In genomic region chr11:47768090-47768620, GRCh38 we compare ENCODE assay signal across 8 cellular contexts. TPM values are rescaled to one million over a fixed set of nuclear protein-coding genes. Genes with fewer than 3 reads are reported as not detected.
DNase-seq lines count a peak whose midpoint lies in the region; ATAC-seq, FAIRE-seq and TF ChIP-seq lines count a peak whose summit lies in the region.

No MANE protein-coding gene starts in this region.

- peak overlapping the region; percentile 82 for H3K4me3 ChIP-seq in CD4-positive, CD25-positive, alpha-beta regulatory T cell (ENCODE audit: low read depth, low read length)
- peak overlapping the region; percentile 88 for H3K4me3 ChIP-seq in OCI-LY1 (ENCODE audit: low read depth, low read length, poor library complexity, severe bottlenecking)
- H3K4me3 ChIP-seq in adipocyte (ENCODE audit: low read length), result peak overlapping the region; percentile 97
- peak overlapping the region; percentile 31 for H3K4me3 ChIP-seq in cardiac muscle cell

- no peaks in the 10 kb centered on the region for H4K20me1 ChIP-seq in OCI-LY1 (ENCODE audit: insufficient read depth, low read length)

- peak overlapping the region; percentile 99 for H3K27ac ChIP-seq in CD4-positive, CD25-positive, alpha-beta regulatory T cell (ENCODE audit: insufficient read depth, low read length, poor library complexity, severe bottlenecking)
- peak overlapping the region; percentile 94 for H3K27ac ChIP-seq in OCI-LY1 (ENCODE audit: low read depth, low read length, poor library complexity, severe bottlenecking)
- peak overlapping the region; percentile 99 for H3K27ac ChIP-seq in cardiac muscle cell

- H3K27ac Mint-ChIP-seq in CD4-positive, CD25-positive, alpha-beta regulatory T cell, result peak overlapping the region; percentile 99 to 100 (median 100)

- peaks cover 38% of the 10 kb centered on the region for H3K4me1 ChIP-seq in CD4-positive, CD25-positive, alpha-beta regulatory T cell (ENCODE audit: control insufficient read depth, insufficient read depth, low read length, poor library complexity, severe bottlenecking)
- H3K4me1 ChIP-seq in OCI-LY1 (ENCODE audit: insufficient read depth, low read length, severe bottlenecking) (peaks cover 23% of the 10 kb centered on the region), adipocyte (ENCODE audit: control insufficient read depth, insufficient read depth, low read length) (peaks cover 20% of the 10 kb centered on the region), cardiac muscle cell (ENCODE audit: low read depth) (peaks cover 25% of the 10 kb centered on the region)

- peak overlapping the region; percentile 86 to 98 (median 95) for H3K4me3 Mint-ChIP-seq in CD4-positive, CD25-positive, alpha-beta regulatory T cell

- H2AFZ ChIP-seq in OCI-LY1 (ENCODE audit: low read length), result no peak overlapping the region

- no peaks in the 10 kb centered on the region for H3K27me3 ChIP-seq in CD4-positive, CD25-positive, alpha-beta regulatory T cell (ENCODE audit: control insufficient read depth, insufficient read depth, low read length)
- no peaks in the 10 kb centered on the region for H3K27me3 ChIP-seq in OCI-LY1 (ENCODE audit: insufficient read depth, low read length)
- H3K27me3 ChIP-seq in adipocyte (replicated peaks; ENCODE audit: control insufficient read depth, insufficient read depth, low read length), result no peaks in the 10 kb centered on the region
- H3K27me3 ChIP-seq in cardiac muscle cell, result no peaks in the 10 kb centered on the region

- H3K27me3 Mint-ChIP-seq in CD4-positive, CD25-positive, alpha-beta regulatory T cell, result peaks cover 5% of the 10 kb centered on the region

- DNase-seq in CD4-positive, CD25-positive, alpha-beta regulatory T cell, result peak in 1 of 3 donors; percentile 62
- DNase-seq in HTR-8/SVneo (ENCODE audit: insufficient read length, low spot score) (peak; percentile 81), adipocyte (ENCODE audit: low read depth) (peak; percentile 62), cardiac muscle cell (ENCODE audit: low read depth in 1 of 2, low spot score in 1 of 2) (peak; percentile 76 to 87), omental fat pad (ENCODE audit: low spot score) (no peak)

- peak overlapping the region; percentile 99 for H3K9ac ChIP-seq in OCI-LY1 (ENCODE audit: low read length)
- peak overlapping the region; percentile 99 for H3K9ac ChIP-seq in adipocyte (ENCODE audit: low read length)

- ATAC-seq in CD4-positive, CD25-positive, alpha-beta regulatory T cell (ENCODE audit: low read depth in 2 of 2), result no peak
- ATAC-seq in omental fat pad (ENCODE audit: low FRiP score) (peak; percentile 39), GM18858 (IDR thresholded peaks at IDR 0.05; ENCODE audit: unreplicated experiment) (no peak), GM19324 (IDR thresholded peaks at IDR 0.05; ENCODE audit: low FRiP score, unreplicated experiment) (no peak)

- peaks cover 7 to 41% (median 24%) of the 10 kb centered on the region in 4 donors for H3K4me1 Mint-ChIP-seq in CD4-positive, CD25-positive, alpha-beta regulatory T cell

- no peak for FAIRE-seq in HTR-8/SVneo (lab: Jason Lieb, UNC)

- peaks cover 13% of the 10 kb centered on the region for H3K36me3 ChIP-seq in CD4-positive, CD25-positive, alpha-beta regulatory T cell (ENCODE audit: control insufficient read depth, insufficient read depth, low read length)
- H3K36me3 ChIP-seq in OCI-LY1 (ENCODE audit: insufficient read depth, low read length), result peaks cover 21% of the 10 kb centered on the region
- peaks cover 20% of the 10 kb centered on the region for H3K36me3 ChIP-seq in adipocyte (ENCODE audit: control insufficient read depth, insufficient read depth, low read length, severe bottlenecking)
- H3K36me3 ChIP-seq in cardiac muscle cell, result peaks cover 17% of the 10 kb centered on the region

- peak overlapping the region; percentile 95 for H3K4me2 ChIP-seq in OCI-LY1 (ENCODE audit: low read length)

- peaks cover 29% of the 10 kb centered on the region for H3K79me2 ChIP-seq in OCI-LY1 (ENCODE audit: insufficient read depth, low read length)

- no peaks in the 10 kb centered on the region for H3K9me2 ChIP-seq in OCI-LY1 (ENCODE audit: low read depth, low read length)

- H3K9me3 Mint-ChIP-seq in CD4-positive, CD25-positive, alpha-beta regulatory T cell, result no peaks in the 10 kb centered on the region

- H3F3A ChIP-seq in OCI-LY1 (ENCODE audit: insufficient read depth, low read length), result no peaks in the 10 kb centered on the region; the same call in 1 of the 2 replicates

- no peaks in the 10 kb centered on the region for H3K36me3 Mint-ChIP-seq in CD4-positive, CD25-positive, alpha-beta regulatory T cell

- H3K9me3 ChIP-seq in CD4-positive, CD25-positive, alpha-beta regulatory T cell (ENCODE audit: control insufficient read depth in 2 of 2, low read length in 2 of 2), result no peaks in the 10 kb centered on the region
- no peaks in the 10 kb centered on the region for H3K9me3 ChIP-seq in OCI-LY1 (ENCODE audit: low read length)
- H3K9me3 ChIP-seq in adipocyte (ENCODE audit: control insufficient read depth, low read length), result no peaks in the 10 kb centered on the region
- H3K9me3 ChIP-seq in cardiac muscle cell (ENCODE audit: low read depth), result no peaks in the 10 kb centered on the region

- TF ChIP-seq CTCF in OCI-LY1 (IDR thresholded peaks at IDR 0.05; ENCODE audit: low read length) (no peak), cardiac muscle cell (IDR thresholded peaks at IDR 0.05; ENCODE audit: low read depth, low read length) (peak; percentile 3), omental fat pad (IDR thresholded peaks at IDR 0.05) (no peak)

RNA-seq across cellular contexts. Expression of gene FNBP4, which starts 1.0 kb away (rescaled TPM):
- 282 TPM for total RNA-seq in CD4-positive, CD25-positive, alpha-beta regulatory T cell
- polyA plus RNA-seq in CD4-positive, CD25-positive, alpha-beta regulatory T cell, result 10 to 100 TPM; 27.7 to 43.9 (median 35.6) TPM
- total RNA-seq in cardiac muscle cell (57.8 and 104 TPM in 2 replicates), omental fat pad (100 to 1,000 TPM in 2 of 4 donors, 10 to 100 TPM in 2; 86.4 to 195 (median 137) TPM)
- polyA plus RNA-seq in cardiac muscle cell, result 51.2 and 104 TPM in 2 replicates

RNA-seq across cellular contexts. Expression of gene AGBL2, which starts 53.0 kb away (rescaled TPM):
- 11.0 TPM for total RNA-seq in CD4-positive, CD25-positive, alpha-beta regulatory T cell
- 1 to 10 TPM in 1 of 4 donors, under 1 TPM in 3; 0.72 to 1.3 (median 0.91) TPM for polyA plus RNA-seq in CD4-positive, CD25-positive, alpha-beta regulatory T cell
- total RNA-seq in cardiac muscle cell (0.25 and 0.69 TPM in 2 replicates), omental fat pad (1 to 10 TPM in 2 of 4 donors, not detected in 2; 1.7 to 1.9 TPM)
- polyA plus RNA-seq in cardiac muscle cell, result 1.7 TPM in 1 of 2 replicates, not detected in the other

Comparison
In these comparisons a context has a peak if more than half of its experiments do, and no peak if none do; other contexts are left out.
1. H3K4me3 ChIP-seq: peak in every context shown above with its lines; median percentile 97 in adipocyte; 88 in OCI-LY1; 82 in CD4-positive, CD25-positive, alpha-beta regulatory T cell; 31 in cardiac muscle cell.